ENCODE assay signal across 8 cellular contexts in genomic region chr22:40651563-40652501, GRCh38. TPM values are rescaled to one million over a fixed set of nuclear protein-coding genes. Genes with fewer than 3 reads are reported as not detected.
A peak's percentile ranks its signal among the peaks of the same experiment; 100 is the strongest.
DNase-seq lines count a peak whose midpoint lies in the region; ATAC-seq and TF ChIP-seq lines count a peak whose summit lies in the region.

No MANE protein-coding gene starts in this region.

- CTCF ChIA-PET in WTC11 (lab: Charles Lee) = interaction anchor here (0.7 to 2.0 kb wide), 3 partner anchors 15 to 58 kb away, joined by 3 to 8 read pairs (median 3); partner anchors contain the start of gene MRTFA

- peak overlapping the region; percentile 92 for H3K9ac ChIP-seq in skeletal muscle satellite cell (ENCODE audit: low read depth, low read length)

- peak overlapping the region; percentile 76; the same call in 1 of the 2 replicates for H3K27ac Mint-ChIP-seq in WTC11

- peaks cover 16% of the 10 kb centered on the region for H3K4me1 Mint-ChIP-seq in WTC11

- H3K4me2 ChIP-seq in skeletal muscle satellite cell (ENCODE audit: low read length) = peak overlapping the region; percentile 82

- DNase-seq in CMK (ENCODE audit: low read depth) (peak; percentile 86), NCI-H2227 treated with DMSO at 0.1 percent for 48 hours (lab: John Stamatoyannopoulos, UW) (peak; percentile 82), WTC11 (ENCODE audit: low spot score) (peak; percentile 48), breast epithelium (ENCODE audit: low spot score in 2 of 2) (peak; percentile 90 to 96), iPS-NIHi11 (ENCODE audit: low spot score) (peak; percentile 84)

- H3K9me3 Mint-ChIP-seq in WTC11 = no peaks in the 10 kb centered on the region

- POLR2A ChIA-PET in WTC11 (lab: Charles Lee) = interaction anchor here (0.5 kb wide), 1 partner anchor 48 kb away, joined by 3 read pairs; no protein-coding TSS in a partner anchor

- H3K4me1 ChIP-seq in breast epithelium = peaks cover 2 to 13% of the 10 kb centered on the region in 2 donors
- peaks cover 37% of the 10 kb centered on the region for H3K4me1 ChIP-seq in skeletal muscle satellite cell (ENCODE audit: control insufficient read depth, insufficient read depth, low read length)

- peak; percentile 92 for ATAC-seq in HG02798 (IDR thresholded peaks at IDR 0.05; ENCODE audit: poor library complexity, unreplicated experiment)
- peak; percentile 74 for ATAC-seq in WTC11
- ATAC-seq in GM21786 (IDR thresholded peaks at IDR 0.05; ENCODE audit: unreplicated experiment) = no peak

- no peaks in the 10 kb centered on the region for H3K9me3 ChIP-seq in breast epithelium
- no peaks in the 10 kb centered on the region for H3K9me3 ChIP-seq in skeletal muscle satellite cell (replicated peaks; ENCODE audit: low read length)

- TF ChIP-seq POLR2A in breast epithelium (IDR thresholded peaks at IDR 0.05) = peak; percentile 57

- TF ChIP-seq CTCF in WTC11 (IDR thresholded peaks at IDR 0.05) (no peak), breast epithelium (IDR thresholded peaks at IDR 0.05) (peak in 1 of 3 donors; percentile 29)

- intact Hi-C loops in breast epithelium (cut with DNase I; ENCODE audit: low total_unique reads) = no loop called here

- H3K4me3 ChIP-seq in breast epithelium = peak overlapping the region; percentile 60 to 85 (median 73)
- H3K4me3 ChIP-seq in skeletal muscle satellite cell (ENCODE audit: low read length) = peak overlapping the region; percentile 75

- H3K27me3 Mint-ChIP-seq in WTC11 (ENCODE audit: low read depth) = no peaks in the 10 kb centered on the region

- no peak overlapping the region for H3K4me3 Mint-ChIP-seq in WTC11

- no peaks in the 10 kb centered on the region for H3K27me3 ChIP-seq in breast epithelium
- H3K27me3 ChIP-seq in skeletal muscle satellite cell (ENCODE audit: control insufficient read depth, insufficient read depth, low read length) = no peaks in the 10 kb centered on the region

- H3K36me3 Mint-ChIP-seq in WTC11 = no peaks in the 10 kb centered on the region

- no peaks in the 10 kb centered on the region for H3K36me3 ChIP-seq in breast epithelium
- no peaks in the 10 kb centered on the region for H3K36me3 ChIP-seq in skeletal muscle satellite cell (ENCODE audit: insufficient read depth, low read length)

- peak overlapping the region; percentile 99 to 100 for H3K27ac ChIP-seq in breast epithelium

TF ChIP-seq in WTC11, 78 proteins besides CTCF, POLR2A, EP300 and RAD21:
- TF ChIP-seq ZNF121 (CRISPR knock-in tag; IDR thresholded peaks at IDR 0.05) (peak; percentile 99), ZNF425 (CRISPR knock-in tag; conservative IDR thresholded peaks at IDR 0.05) (no peak), ZNF232 (CRISPR knock-in tag; IDR thresholded peaks at IDR 0.05) (no peak), SMAD3 (CRISPR knock-in tag; IDR thresholded peaks at IDR 0.05; ENCODE audit: borderline replicate concordance) (no peak), USF1 (CRISPR knock-in tag; IDR thresholded peaks at IDR 0.05) (peak; percentile 90), NFYB (CRISPR knock-in tag; conservative IDR thresholded peaks at IDR 0.05; ENCODE audit: low read depth) (peak; percentile 60), ATF6 (CRISPR knock-in tag; IDR thresholded peaks at IDR 0.05) (no peak), ZNF423 (CRISPR knock-in tag; IDR thresholded peaks at IDR 0.05) (peak; percentile 74)
- TF ChIP-seq, protein P1, sequence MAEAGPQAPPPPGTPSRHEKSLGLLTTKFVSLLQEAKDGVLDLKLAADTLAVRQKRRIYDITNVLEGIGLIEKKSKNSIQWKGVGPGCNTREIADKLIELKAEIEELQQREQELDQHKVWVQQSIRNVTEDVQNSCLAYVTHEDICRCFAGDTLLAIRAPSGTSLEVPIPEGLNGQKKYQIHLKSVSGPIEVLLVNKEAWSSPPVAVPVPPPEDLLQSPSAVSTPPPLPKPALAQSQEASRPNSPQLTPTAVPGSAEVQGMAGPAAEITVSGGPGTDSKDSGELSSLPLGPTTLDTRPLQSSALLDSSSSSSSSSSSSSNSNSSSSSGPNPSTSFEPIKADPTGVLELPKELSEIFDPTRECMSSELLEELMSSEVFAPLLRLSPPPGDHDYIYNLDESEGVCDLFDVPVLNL (CRISPR knock-in tag; IDR thresholded peaks at IDR 0.05; ENCODE audit: borderline replicate concordance, low read depth) = no peak
- TF ChIP-seq, protein P2, sequence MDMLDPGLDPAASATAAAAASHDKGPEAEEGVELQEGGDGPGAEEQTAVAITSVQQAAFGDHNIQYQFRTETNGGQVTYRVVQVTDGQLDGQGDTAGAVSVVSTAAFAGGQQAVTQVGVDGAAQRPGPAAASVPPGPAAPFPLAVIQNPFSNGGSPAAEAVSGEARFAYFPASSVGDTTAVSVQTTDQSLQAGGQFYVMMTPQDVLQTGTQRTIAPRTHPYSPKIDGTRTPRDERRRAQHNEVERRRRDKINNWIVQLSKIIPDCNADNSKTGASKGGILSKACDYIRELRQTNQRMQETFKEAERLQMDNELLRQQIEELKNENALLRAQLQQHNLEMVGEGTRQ (CRISPR knock-in tag; IDR thresholded peaks at IDR 0.05) = peak; percentile 92

RNA-seq across cellular contexts. Expression of gene MRTFA, which starts 15.3 kb away (rescaled TPM):
- total RNA-seq in WTC11 (2021) (39.7 to 49.8 TPM (median 48.4 TPM) in 3 replicates), breast epithelium (10 to 100 TPM; 47.0 to 69.2 (median 65.7) TPM)
- total RNA-seq in skeletal muscle satellite cell (2012; rRNA removed) = 28.0 and 28.1 TPM in 2 replicates

RNA-seq across cellular contexts. Expression of gene MCHR1, which starts 27.5 kb away (rescaled TPM):
- total RNA-seq in WTC11 (2021) (0.57 to 1.0 TPM (median 0.69 TPM) in 3 replicates), breast epithelium (not detected)
- 1.5 TPM in 1 of 2 replicates, not detected in the other for total RNA-seq in skeletal muscle satellite cell (2012; rRNA removed)
